In the genomic region with DNA sequence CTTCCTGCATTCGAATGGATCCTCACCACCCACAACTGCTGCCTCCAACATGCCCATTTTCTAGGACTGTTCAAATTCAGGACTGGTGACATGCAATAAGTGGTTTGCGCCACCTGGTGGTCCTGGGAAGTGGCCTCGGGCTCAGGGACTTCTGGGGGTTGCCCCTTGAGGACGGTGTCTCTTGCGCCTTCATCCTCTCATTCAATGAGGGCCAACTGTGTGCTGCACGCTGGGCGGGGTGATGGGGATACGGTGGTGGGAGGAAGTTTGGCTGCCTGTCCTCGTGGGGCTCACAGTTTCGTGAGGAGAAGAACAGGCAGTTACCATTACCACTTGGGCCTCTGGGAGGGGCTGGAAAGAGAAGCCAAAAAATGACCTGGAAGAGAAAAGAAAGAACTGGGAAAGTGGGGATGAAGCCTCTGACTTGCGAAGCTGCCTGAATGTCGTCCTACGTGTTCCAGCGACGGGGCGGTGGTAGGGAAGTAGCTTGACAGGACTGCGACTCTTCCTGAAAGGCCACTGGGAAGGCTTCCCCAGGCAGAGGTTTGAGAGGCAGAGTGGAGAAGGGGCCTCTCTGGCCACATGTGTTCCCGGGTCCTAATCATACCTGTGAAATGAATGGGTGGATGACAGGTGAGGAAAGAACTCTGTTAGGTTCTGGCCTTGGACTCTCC, we compare ENCODE assay signal across 8 cellular contexts. TPM values are rescaled to one million over a fixed set of nuclear protein-coding genes. Genes with fewer than 3 reads are reported as not detected.
DNase-seq lines count a peak whose midpoint lies in the region; ATAC-seq and TF ChIP-seq lines count a peak whose summit lies in the region.

No MANE protein-coding gene starts in this region.

- POLR2A ChIA-PET in HEK293 (lab: Yijun Ruan, JAX), result no interaction called here

- H3K27ac ChIP-seq in HEK293 (ENCODE audit: extremely low read depth, low read depth, low read length) (no peak overlapping the region), dorsolateral prefrontal cortex (peak overlapping the region in 11 of 59 donors; percentile 9 to 63 (median 24))

- DNase-seq in Calu3, result peak; percentile 90
- peak; percentile 79 to 85 for DNase-seq in NCI-H524 (lab: John Stamatoyannopoulos, UW)
- DNase-seq in activated CD4-positive, alpha-beta T cell treated with anti-CD3 and anti-CD28 coated beads, Interleukin-2, amount 50 U/mL, for 48 hours, result peak; percentile 82 to 86
- peak; percentile 44 to 91 (median 84) for DNase-seq in dorsolateral prefrontal cortex
- peak; percentile 70 to 72 for DNase-seq in memory B cell (ENCODE audit: low spot score in 2 of 2)
- peak; percentile 63 to 68 for DNase-seq in stimulated activated CD8-positive, alpha-beta memory T cell treated with anti-CD3 and anti-CD28 coated beads, Interleukin-15, amount 100 ng/mL, for 48 hours (ENCODE audit: low read depth in 2 of 2)

- H3K36me3 ChIP-seq in HEK293 (ENCODE audit: control insufficient read depth in 2 of 2, insufficient read depth in 1 of 2, low read length in 2 of 2), result peaks cover 0 to 5% of the 10 kb centered on the region in 2 experiments; a peak in 1 of 3 replicates

- intact Hi-C loops in Calu3 (cut with micrococcal nuclease; ENCODE audit: unreplicated experiment) (loop anchor here (1.0 kb wide), 2 partner anchors 57 to 124 kb away; no protein-coding TSS in a partner anchor), dorsolateral prefrontal cortex (cut with DNase I) (loop anchor here (1.0 to 5.0 kb wide), 3 partner anchors 37 to 57 kb away; no protein-coding TSS in a partner anchor)

- H3K27me3 ChIP-seq in dorsolateral prefrontal cortex, result no peaks in the 10 kb centered on the region

- H3K36me3 Mint-ChIP-seq in Calu3 (ENCODE audit: insufficient read depth, unreplicated experiment) (peaks cover 8% of the 10 kb centered on the region), memory B cell (no peaks in the 10 kb centered on the region)

- H3K27me3 Mint-ChIP-seq in Calu3 (ENCODE audit: unreplicated experiment) (peaks cover 92% of the 10 kb centered on the region), memory B cell (peaks cover 11% of the 10 kb centered on the region)

- H3K4me3 ChIP-seq in HEK293 (ENCODE audit: low read depth, low read length), result no peak overlapping the region
- H3K4me3 ChIP-seq in dorsolateral prefrontal cortex, result no peak overlapping the region

- H3K4me3 Mint-ChIP-seq in Calu3 (ENCODE audit: low read depth, unreplicated experiment), result no peak overlapping the region
- no peak overlapping the region for H3K4me3 Mint-ChIP-seq in memory B cell

- TF ChIP-seq CTCF in Calu3 (IDR thresholded peaks at IDR 0.05; ENCODE audit: unreplicated experiment) (peak; percentile 87), HEK293 (tag by site-specific recombination; IDR thresholded peaks at IDR 0.05) (peak; percentile 88), dorsolateral prefrontal cortex (IDR thresholded peaks at IDR 0.05 in 54 of 56, conservative IDR thresholded peaks at IDR 0.05 in 2 of 56; ENCODE audit: low read depth in 1 of 56, partially characterized antibody in 56 of 56) (peak; percentile 55 to 93 (median 83))

- no peaks in the 10 kb centered on the region for H3K9me3 ChIP-seq in HEK293 (ENCODE audit: control insufficient read depth, insufficient read depth, low read depth, low read length)

- H3K4me1 Mint-ChIP-seq in Calu3 (ENCODE audit: low read depth, unreplicated experiment) (peaks cover 4% of the 10 kb centered on the region), memory B cell (peaks cover 16% of the 10 kb centered on the region)

- BruUV-seq in Calu3 (replicated peaks; lab: Mats Ljungman, UMichigan), result no TSS peak

- peak; percentile 40 for ATAC-seq in memory B cell (ENCODE audit: low read depth)
- no peak for ATAC-seq in HG03045 (IDR thresholded peaks at IDR 0.05; ENCODE audit: unreplicated experiment)

- H3K9me3 Mint-ChIP-seq in Calu3 (ENCODE audit: low read depth, unreplicated experiment) (no peaks in the 10 kb centered on the region), memory B cell (no peaks in the 10 kb centered on the region)

- CTCF ChIA-PET in Calu3 (lab: Charles Lee), result interaction anchor here (1.0 to 1.7 kb wide), 2 partner anchors 57 to 124 kb away, joined by 3 to 6 read pairs; no protein-coding TSS in a partner anchor
- CTCF ChIA-PET in HEK293 (lab: Yijun Ruan, JAX), result interaction anchor here (0.6 to 4.7 kb wide), 21 partner anchors 11 to 326 kb away, joined by 3 to 71 read pairs (median 4); a partner anchor contains a TSS

- no peaks in the 10 kb centered on the region for H3K4me1 ChIP-seq in HEK293 (ENCODE audit: control insufficient read depth, insufficient read depth, low read length)

- no peak overlapping the region for H3K27ac Mint-ChIP-seq in Calu3 (ENCODE audit: unreplicated experiment)
- no peak overlapping the region for H3K27ac Mint-ChIP-seq in memory B cell

TF ChIP-seq in HEK293, 187 proteins besides CTCF, POLR2A, EP300 and RAD21 (continues in another document):
- TF ChIP-seq, protein P1, sequence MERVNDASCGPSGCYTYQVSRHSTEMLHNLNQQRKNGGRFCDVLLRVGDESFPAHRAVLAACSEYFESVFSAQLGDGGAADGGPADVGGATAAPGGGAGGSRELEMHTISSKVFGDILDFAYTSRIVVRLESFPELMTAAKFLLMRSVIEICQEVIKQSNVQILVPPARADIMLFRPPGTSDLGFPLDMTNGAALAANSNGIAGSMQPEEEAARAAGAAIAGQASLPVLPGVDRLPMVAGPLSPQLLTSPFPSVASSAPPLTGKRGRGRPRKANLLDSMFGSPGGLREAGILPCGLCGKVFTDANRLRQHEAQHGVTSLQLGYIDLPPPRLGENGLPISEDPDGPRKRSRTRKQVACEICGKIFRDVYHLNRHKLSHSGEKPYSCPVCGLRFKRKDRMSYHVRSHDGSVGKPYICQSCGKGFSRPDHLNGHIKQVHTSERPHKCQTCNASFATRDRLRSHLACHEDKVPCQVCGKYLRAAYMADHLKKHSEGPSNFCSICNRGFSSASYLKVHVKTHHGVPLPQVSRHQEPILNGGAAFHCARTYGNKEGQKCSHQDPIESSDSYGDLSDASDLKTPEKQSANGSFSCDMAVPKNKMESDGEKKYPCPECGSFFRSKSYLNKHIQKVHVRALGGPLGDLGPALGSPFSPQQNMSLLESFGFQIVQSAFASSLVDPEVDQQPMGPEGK (tag by site-specific recombination; IDR thresholded peaks at IDR 0.05), result peak; percentile 45; the same call in 1 of the 2 replicates
- no peak for TF ChIP-seq ZNF416 (tag by site-specific recombination; IDR thresholded peaks at IDR 0.05)
- TF ChIP-seq MZF1 (tag by site-specific recombination; IDR thresholded peaks at IDR 0.05; ENCODE audit: borderline replicate concordance), result no peak
- peak; percentile 55; the same call in 1 of the 2 replicates for TF ChIP-seq ZNF2 (tag by site-specific recombination; IDR thresholded peaks at IDR 0.05)
- TF ChIP-seq ZNF76 (tag by site-specific recombination; IDR thresholded peaks at IDR 0.05; ENCODE audit: borderline replicate concordance, low read depth), result no peak
- TF ChIP-seq, protein P2, sequence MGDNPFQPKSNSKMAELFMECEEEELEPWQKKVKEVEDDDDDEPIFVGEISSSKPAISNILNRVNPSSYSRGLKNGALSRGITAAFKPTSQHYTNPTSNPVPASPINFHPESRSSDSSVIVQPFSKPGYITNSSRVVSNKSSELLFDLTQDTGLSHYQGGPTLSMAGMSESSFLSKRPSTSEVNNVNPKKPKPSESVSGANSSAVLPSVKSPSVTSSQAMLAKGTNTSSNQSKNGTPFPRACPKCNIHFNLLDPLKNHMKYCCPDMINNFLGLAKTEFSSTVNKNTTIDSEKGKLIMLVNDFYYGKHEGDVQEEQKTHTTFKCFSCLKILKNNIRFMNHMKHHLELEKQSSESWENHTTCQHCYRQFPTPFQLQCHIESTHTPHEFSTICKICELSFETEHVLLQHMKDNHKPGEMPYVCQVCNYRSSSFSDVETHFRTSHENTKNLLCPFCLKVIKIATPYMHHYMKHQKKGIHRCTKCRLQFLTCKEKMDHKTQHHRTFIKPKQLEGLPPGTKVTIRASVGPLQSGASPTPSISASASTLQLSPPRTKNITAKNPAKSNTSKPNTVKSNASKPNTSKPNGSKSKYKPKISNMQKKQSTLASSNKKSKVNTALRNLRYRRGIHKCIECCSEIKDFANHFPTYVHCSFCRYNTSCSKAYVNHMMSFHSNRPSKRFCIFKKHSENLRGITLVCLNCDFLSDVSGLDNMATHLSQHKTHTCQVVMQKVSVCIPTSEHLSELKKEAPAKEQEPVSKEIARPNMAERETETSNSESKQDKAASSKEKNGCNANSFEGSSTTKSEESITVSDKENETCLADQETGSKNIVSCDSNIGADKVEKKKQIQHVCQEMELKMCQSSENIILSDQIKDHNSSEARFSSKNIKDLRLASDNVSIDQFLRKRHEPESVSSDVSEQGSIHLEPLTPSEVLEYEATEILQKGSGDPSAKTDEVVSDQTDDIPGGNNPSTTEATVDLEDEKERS (tag by site-specific recombination; IDR thresholded peaks at IDR 0.05), result no peak
- TF ChIP-seq, protein P3, sequence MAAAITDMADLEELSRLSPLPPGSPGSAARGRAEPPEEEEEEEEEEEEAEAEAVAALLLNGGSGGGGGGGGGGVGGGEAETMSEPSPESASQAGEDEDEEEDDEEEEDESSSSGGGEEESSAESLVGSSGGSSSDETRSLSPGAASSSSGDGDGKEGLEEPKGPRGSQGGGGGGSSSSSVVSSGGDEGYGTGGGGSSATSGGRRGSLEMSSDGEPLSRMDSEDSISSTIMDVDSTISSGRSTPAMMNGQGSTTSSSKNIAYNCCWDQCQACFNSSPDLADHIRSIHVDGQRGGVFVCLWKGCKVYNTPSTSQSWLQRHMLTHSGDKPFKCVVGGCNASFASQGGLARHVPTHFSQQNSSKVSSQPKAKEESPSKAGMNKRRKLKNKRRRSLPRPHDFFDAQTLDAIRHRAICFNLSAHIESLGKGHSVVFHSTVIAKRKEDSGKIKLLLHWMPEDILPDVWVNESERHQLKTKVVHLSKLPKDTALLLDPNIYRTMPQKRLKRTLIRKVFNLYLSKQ (tag by site-specific recombination; IDR thresholded peaks at IDR 0.05; ENCODE audit: borderline replicate concordance), result no peak
- TF ChIP-seq HOXC10 (CRISPR knock-in tag; IDR thresholded peaks at IDR 0.05), result no peak
- TF ChIP-seq ZIC2 (tag by site-specific recombination; IDR thresholded peaks at IDR 0.05), result no peak

RNA-seq across cellular contexts. Expression of a gene that starts 49.0 kb away (rescaled TPM):
- total RNA-seq in Calu3 (2022) (not detected in 2 replicates), dorsolateral prefrontal cortex (100 to 1,000 TPM in 19 of 120 experiments, 10 to 100 TPM in 101; 37.2 to 251 (median 77.9) TPM)

Comparison
In these comparisons a context has a peak if more than half of its experiments do, and no peak if none do; other contexts are left out.
1. RNA of a gene that starts 49.0 kb away (total RNA-seq): 37.2 to 251 TPM in dorsolateral prefrontal cortex; not detected in Calu3; every median in the first group is over 10 times any median in the second.
2. Peak in every context shown above with its lines, with median percentiles within 50 percentile points of each other: DNase-seq and CTCF ChIP-seq.